In genomic region chr3:9422712-9423424, GRCh38 we compare ENCODE assay signal across 1 cellular context.
A peak's percentile ranks its signal among the peaks of the same experiment; 100 is the strongest.
TF ChIP-seq lines count a peak whose summit lies in the region.

No MANE protein-coding gene starts in this region.

TF ChIP-seq in HepG2, 621 proteins besides CTCF, POLR2A, EP300 and RAD21 (continued from another document and continues in another):
- TF ChIP-seq ZBTB40 (IDR thresholded peaks at IDR 0.05) (no peak), ZBTB40 (CRISPR knock-in tag; IDR thresholded peaks at IDR 0.05) (no peak; the same call in 1 of the 2 replicates), JUN (CRISPR knock-in tag; IDR thresholded peaks at IDR 0.05) (peak; percentile 62; the same call in 1 of the 2 replicates), PAXIP1 (CRISPR knock-in tag; conservative IDR thresholded peaks at IDR 0.05) (peak; percentile 92), PAWR (CRISPR knock-in tag; IDR thresholded peaks at IDR 0.05; ENCODE audit: borderline replicate concordance) (no peak), THAP11 (CRISPR knock-in tag; IDR thresholded peaks at IDR 0.05) (no peak; the same call in none of the 2 replicates), SYNCRIP (IDR thresholded peaks at IDR 0.05; ENCODE audit: insufficient read depth, low read depth, low read length) (no peak), GTF2F1 (IDR thresholded peaks at IDR 0.05; ENCODE audit: low read length) (no peak), HIC2 (CRISPR knock-in tag; IDR thresholded peaks at IDR 0.05; ENCODE audit: low read depth) (no peak), ZNF317 (CRISPR knock-in tag; IDR thresholded peaks at IDR 0.05) (peak; percentile 79; the same call in 1 of the 2 replicates), MXD4 (CRISPR knock-in tag; IDR thresholded peaks at IDR 0.05) (no peak), HOMEZ (CRISPR knock-in tag; IDR thresholded peaks at IDR 0.05; ENCODE audit: low read depth) (peak; percentile 80), PRPF4 (IDR thresholded peaks at IDR 0.05; ENCODE audit: low read depth, low read length, poor library complexity, severe bottlenecking) (no peak), YEATS2 (CRISPR knock-in tag; IDR thresholded peaks at IDR 0.05; ENCODE audit: borderline replicate concordance) (peak; percentile 81; the same call in 1 of the 2 replicates), ZNF790 (CRISPR knock-in tag; IDR thresholded peaks at IDR 0.05; ENCODE audit: borderline replicate concordance) (no peak), ZNF207 (IDR thresholded peaks at IDR 0.05; ENCODE audit: borderline replicate concordance) (no peak), ZNF224 (CRISPR knock-in tag; IDR thresholded peaks at IDR 0.05) (no peak), ARID2 (CRISPR knock-in tag; IDR thresholded peaks at IDR 0.05; ENCODE audit: borderline replicate concordance) (no peak), TEF (CRISPR knock-in tag; IDR thresholded peaks at IDR 0.05) (no peak), ZNF274 (CRISPR knock-in tag; IDR thresholded peaks at IDR 0.05) (no peak), ZNF543 (CRISPR knock-in tag; IDR thresholded peaks at IDR 0.05) (no peak), ZNF564 (CRISPR knock-in tag; IDR thresholded peaks at IDR 0.05) (no peak; the same call in 1 of the 2 replicates), ZSCAN9 (CRISPR knock-in tag; IDR thresholded peaks at IDR 0.05; ENCODE audit: borderline replicate concordance) (peak; percentile 87), SNAI1 (CRISPR knock-in tag; IDR thresholded peaks at IDR 0.05; ENCODE audit: borderline replicate concordance) (no peak), ZNF430 (CRISPR knock-in tag; IDR thresholded peaks at IDR 0.05) (no peak; the same call in 1 of the 2 replicates), POLR2AphosphoS5 (IDR thresholded peaks at IDR 0.05; ENCODE audit: low read depth, low read length) (no peak), SNAPC5 (CRISPR knock-in tag; IDR thresholded peaks at IDR 0.05; ENCODE audit: borderline replicate concordance) (no peak), SP1 (IDR thresholded peaks at IDR 0.05) (no peak), SP1 (CRISPR knock-in tag; IDR thresholded peaks at IDR 0.05) (no peak), IKZF5 (CRISPR knock-in tag; IDR thresholded peaks at IDR 0.05) (peak; percentile 97), AFF4 (CRISPR knock-in tag; IDR thresholded peaks at IDR 0.05) (no peak), ZSCAN30 (CRISPR knock-in tag; IDR thresholded peaks at IDR 0.05) (no peak), HMGA1 (CRISPR knock-in tag; conservative IDR thresholded peaks at IDR 0.05) (no peak), ZBTB1 (CRISPR knock-in tag; IDR thresholded peaks at IDR 0.05; ENCODE audit: borderline replicate concordance) (no peak), RBAK (CRISPR knock-in tag; IDR thresholded peaks at IDR 0.05) (no peak)
